Comparison of ENCODE assay signal across 4 cellular contexts in genomic region chr4:24440765-24441164, GRCh38.
TF ChIP-seq lines count a peak whose summit lies in the region.

No MANE protein-coding gene starts in this region.

TF ChIP-seq in SK-N-SH, 30 proteins besides CTCF, POLR2A, EP300 and RAD21:
- TF ChIP-seq RFX5 (IDR thresholded peaks at IDR 0.05; ENCODE audit: low read length) (peak; percentile 57; the same call in 1 of the 2 replicates), USF2 (IDR thresholded peaks at IDR 0.05; ENCODE audit: borderline replicate concordance, low read depth, low read length) (no peak)

TF ChIP-seq in SK-N-SH treated with all-trans-retinoic acid at 6 μM for 48 hours, 23 proteins besides CTCF, POLR2A, EP300 and RAD21 (continues in another document):
- TF ChIP-seq ZC3H10 (CRISPR knock-in tag; IDR thresholded peaks at IDR 0.05) (no peak), BACH2 (CRISPR knock-in tag; IDR thresholded peaks at IDR 0.05; ENCODE audit: borderline replicate concordance) (no peak), ZFP3 (CRISPR knock-in tag; IDR thresholded peaks at IDR 0.05) (no peak), OSR1 (CRISPR knock-in tag; IDR thresholded peaks at IDR 0.05) (no peak), PPARA (CRISPR knock-in tag; IDR thresholded peaks at IDR 0.05; ENCODE audit: borderline replicate concordance) (no peak), ARNTL (CRISPR knock-in tag; IDR thresholded peaks at IDR 0.05; ENCODE audit: borderline replicate concordance, low read depth) (no peak), ZNF8 (CRISPR knock-in tag; IDR thresholded peaks at IDR 0.05) (no peak), ZNF70 (CRISPR knock-in tag; IDR thresholded peaks at IDR 0.05) (no peak), ESRRG (CRISPR knock-in tag; IDR thresholded peaks at IDR 0.05) (no peak), PATZ1 (CRISPR knock-in tag; IDR thresholded peaks at IDR 0.05; ENCODE audit: borderline replicate concordance) (no peak), TOX (CRISPR knock-in tag; IDR thresholded peaks at IDR 0.05; ENCODE audit: borderline replicate concordance) (no peak), ZNF565 (CRISPR knock-in tag; conservative IDR thresholded peaks at IDR 0.05; ENCODE audit: low read depth) (no peak), ZFP30 (CRISPR knock-in tag; IDR thresholded peaks at IDR 0.05) (no peak), SNAI2 (CRISPR knock-in tag; IDR thresholded peaks at IDR 0.05) (no peak), TSHZ2 (CRISPR knock-in tag; IDR thresholded peaks at IDR 0.05) (no peak)

TF ChIP-seq in HepG2, 621 proteins besides CTCF, POLR2A, EP300 and RAD21:
- TF ChIP-seq SNAPC4 (CRISPR knock-in tag; IDR thresholded peaks at IDR 0.05) (no peak), RFX5 (IDR thresholded peaks at IDR 0.05; ENCODE audit: low read depth, low read length) (peak; percentile 89)

TF ChIP-seq in K562, 482 proteins besides CTCF, POLR2A, EP300 and RAD21:
- TF ChIP-seq RFX5 (IDR thresholded peaks at IDR 0.05; ENCODE audit: low read depth, low read length) (peak; percentile 46; the same call in 1 of the 2 replicates), DPF2 (IDR thresholded peaks at IDR 0.05) (no peak)
